In genomic region chr10:88911851-88912250, GRCh38 we compare ENCODE assay signal across 29 cellular contexts.
"Had no signal": no experiment of that assay in that cellular context is flagged by ENCODE, and none has a peak within 500 bp of the region (broad histone marks: within the 10 kb centered on the region; RNA-seq: fewer than 3 reads in every experiment).

No MANE protein-coding gene starts in this region.

- FAIRE-seq: endothelial cell of umbilical vein, kidney had no signal

- DNase-seq: colonic mucosa; effector memory CD4-positive, alpha-beta T cell; foreskin keratinocyte; heart left ventricle; kidney; mesenchymal stem cell; mucosa of descending colon; naive thymus-derived CD4-positive, alpha-beta T cell; right cardiac atrium; sigmoid colon; spleen; stimulated activated CD4-positive, alpha-beta T cell treated with anti-CD3 and anti-CD28 coated beads, Interleukin-4, amount 100 ng/mL, for 4 hours; stimulated activated naive CD8-positive, alpha-beta T cell treated with anti-CD3 and anti-CD28 coated beads, Interleukin-15, Interleukin-2, amounts not matched to agents 100 U/mL and 50 U/mL, for 24 hours; substantia nigra; testis; tibial artery had no signal

- H3K36me3 Mint-ChIP-seq: mesothelial cell of epicardium, neural progenitor cell had no signal

- H3K36me3 ChIP-seq: colonic mucosa, gastroesophageal sphincter, neural progenitor cell, prostate gland, sigmoid colon had no signal

- H3K4me3 Mint-ChIP-seq: dendritic cell treated with granulocyte-macrophage colony-stimulating factor and Interleukin-4, amounts not matched to agents 40 ng/mL and 50 ng/mL, for 4 days; mesothelial cell of epicardium; naive thymus-derived CD4-positive, alpha-beta T cell; nephron; neural progenitor cell; stimulated activated memory B cell treated with anti-CD40 and anti-IgM and Interleukin-4, amounts not matched to agents 10 μg/mL and 1 μg/mL and 100 μg/mL, for 72 hours; type B pancreatic cell had no signal

- H3K27me3 Mint-ChIP-seq: dendritic cell treated with granulocyte-macrophage colony-stimulating factor and Interleukin-4, amounts not matched to agents 40 ng/mL and 50 ng/mL, for 4 days; naive thymus-derived CD4-positive, alpha-beta T cell; stimulated activated memory B cell treated with anti-CD40 and anti-IgM and Interleukin-4, amounts not matched to agents 10 μg/mL and 1 μg/mL and 100 μg/mL, for 72 hours; type B pancreatic cell had no signal

- ATAC-seq: foreskin keratinocyte; gastroesophageal sphincter; heart left ventricle; left lobe of liver; mucosa of descending colon; naive thymus-derived CD4-positive, alpha-beta T cell; stimulated activated memory B cell treated with anti-CD40 and anti-IgM and Interleukin-4, amounts not matched to agents 10 μg/mL and 1 μg/mL and 100 μg/mL, for 72 hours; stimulated activated naive CD8-positive, alpha-beta T cell treated with anti-CD3 and anti-CD28 coated beads, Interleukin-15, Interleukin-2, amounts not matched to agents 100 U/mL and 50 U/mL, for 24 hours had no signal

- H3K4me3 ChIP-seq: colonic mucosa, esophagus muscularis mucosa, gastroesophageal sphincter, heart left ventricle, hepatocyte, mucosa of descending colon, neural progenitor cell, prostate gland, sigmoid colon, skin epidermis, spleen, testis, tibial artery had no signal

- H3K9me3 Mint-ChIP-seq: dendritic cell treated with granulocyte-macrophage colony-stimulating factor and Interleukin-4, amounts not matched to agents 40 ng/mL and 50 ng/mL, for 4 days; mesothelial cell of epicardium; naive thymus-derived CD4-positive, alpha-beta T cell; nephron; neural progenitor cell; stimulated activated memory B cell treated with anti-CD40 and anti-IgM and Interleukin-4, amounts not matched to agents 10 μg/mL and 1 μg/mL and 100 μg/mL, for 72 hours; type B pancreatic cell had no signal

- H3K4me1 Mint-ChIP-seq: stimulated activated memory B cell treated with anti-CD40 and anti-IgM and Interleukin-4, amounts not matched to agents 10 μg/mL and 1 μg/mL and 100 μg/mL, for 72 hours had no signal

- H3K27me3 ChIP-seq: colonic mucosa, esophagus muscularis mucosa, foreskin keratinocyte, gastroesophageal sphincter, heart left ventricle, hepatocyte, neural progenitor cell, sigmoid colon, spleen, testis, tibial artery had no signal

- H3K9me3 ChIP-seq: colonic mucosa, esophagus muscularis mucosa, gastroesophageal sphincter, heart left ventricle, mucosa of descending colon, prostate gland, sigmoid colon, spleen, testis, tibial artery had no signal

- H3K27ac Mint-ChIP-seq: dendritic cell treated with granulocyte-macrophage colony-stimulating factor and Interleukin-4, amounts not matched to agents 40 ng/mL and 50 ng/mL, for 4 days; neural progenitor cell; stimulated activated memory B cell treated with anti-CD40 and anti-IgM and Interleukin-4, amounts not matched to agents 10 μg/mL and 1 μg/mL and 100 μg/mL, for 72 hours; type B pancreatic cell had no signal
